ENCODE assay signal across 32 cellular contexts in the genomic region with DNA sequence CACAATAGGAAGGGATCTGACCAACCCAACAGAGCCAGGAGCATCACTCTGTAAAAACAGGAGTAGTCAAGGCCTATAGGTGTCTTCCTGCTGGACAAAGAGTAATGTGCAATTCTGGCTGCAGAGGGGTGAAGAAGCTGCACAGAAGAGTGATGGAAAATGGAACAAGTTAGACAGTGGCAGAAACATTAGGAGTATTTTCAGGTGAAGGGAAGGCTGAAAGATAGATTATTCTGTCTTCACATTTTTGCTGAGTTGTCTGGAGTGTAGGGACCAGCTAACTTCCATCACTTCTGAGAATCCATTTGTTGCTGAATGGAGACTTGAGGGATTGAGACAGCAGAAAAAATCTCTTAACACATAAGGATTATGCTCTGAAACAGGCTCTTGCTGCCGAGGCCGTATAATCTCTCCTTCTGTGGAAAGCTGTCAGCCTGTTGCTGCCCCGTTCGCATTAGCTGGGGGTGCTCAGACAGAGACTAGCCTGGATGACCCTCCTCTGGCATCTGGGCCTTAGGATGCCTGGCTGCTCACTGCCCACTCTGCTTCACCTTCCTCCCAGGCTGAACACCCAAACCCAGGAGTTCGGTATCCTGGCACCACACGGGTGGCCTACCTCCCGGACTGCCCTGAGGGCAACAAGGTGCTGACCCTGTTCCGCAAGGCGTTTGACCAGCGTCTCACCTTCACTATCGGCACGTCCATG. TPM values are rescaled to one million over a fixed set of nuclear protein-coding genes. Genes with fewer than 3 reads are reported as not detected.
DNase-seq lines count a peak whose midpoint lies in the region; ATAC-seq, FAIRE-seq and TF ChIP-seq lines count a peak whose summit lies in the region.
"Had no signal": no experiment of that assay in that cellular context is flagged by ENCODE, and none has a peak within 500 bp of the region (broad histone marks: within the 10 kb centered on the region; RNA-seq: fewer than 3 reads in every experiment).

No MANE protein-coding gene starts in this region.

- no peak overlapping the region for H3K4me3 ChIP-seq in tibial artery
- H3K4me3 ChIP-seq: MG63, Peyer's patch, prostate gland, upper lobe of left lung had no signal

- POLR2A ChIA-PET in RWPE1 (lab: Yijun Ruan, JAX; ENCODE audit: low non-redundant PET): interaction anchor here (0.6 kb wide), 1 partner anchor 40 kb away, joined by 6 read pairs; no protein-coding TSS in a partner anchor

- H3K36me3 Mint-ChIP-seq in immature natural killer cell: peaks cover 3 to 7% (median 7%) of the 10 kb centered on the region in 3 donors
- H3K36me3 Mint-ChIP-seq: naive B cell had no signal

- no peaks in the 10 kb centered on the region for H3K27me3 ChIP-seq in tibial artery
- H3K27me3 ChIP-seq: MG63, Peyer's patch had no signal

- FAIRE-seq in H54 (lab: Jason Lieb, UNC): no peak
- FAIRE-seq: D721Med, GM18507 had no signal

- CTCF ChIA-PET in RWPE1 (lab: Yijun Ruan, JAX): interaction anchor here (0.6 to 1.2 kb wide), 3 partner anchors 14 to 432 kb away, joined by 4 to 14 read pairs (median 6); no protein-coding TSS in a partner anchor

- H3K9me3 Mint-ChIP-seq in immature natural killer cell: no peaks in the 10 kb centered on the region
- H3K9me3 Mint-ChIP-seq: activated CD4-positive, alpha-beta memory T cell treated with anti-CD3 and anti-CD28 coated beads for 36 hours; activated T-cell treated with anti-CD3 and anti-CD28 coated beads, Interleukin-2, amount 50 U/mL, for 72 hours; H9; mesothelial cell of epicardium; naive B cell had no signal

- H3K27ac ChIP-seq in RWPE1 (peak overlapping the region; percentile 43), tibial artery (peak overlapping the region; percentile 97 to 99)
- H3K27ac ChIP-seq: epithelial cell of prostate had no signal

- intact Hi-C loops in tibial artery (cut with DNase I; ENCODE audit: low total_unique reads): no loop called here

- H3K27ac Mint-ChIP-seq in immature natural killer cell: peak overlapping the region in 5 of 6 donors; percentile 3 to 37 (median 13)
- H3K27ac Mint-ChIP-seq: activated CD4-positive, alpha-beta memory T cell treated with anti-CD3 and anti-CD28 coated beads for 36 hours; activated T-cell treated with anti-CD3 and anti-CD28 coated beads, Interleukin-2, amount 50 U/mL, for 72 hours; H9; mesothelial cell of epicardium had no signal

- peaks cover 2 to 6% (median 4%) of the 10 kb centered on the region in 3 donors for H3K27me3 Mint-ChIP-seq in immature natural killer cell (ENCODE audit: low read depth in 3 of 3)

- H3K4me1 ChIP-seq in tibial artery: peaks cover 0 to 62% (median 48%) of the 10 kb centered on the region in 4 donors
- H3K4me1 ChIP-seq: prostate gland had no signal

- no peak for TF ChIP-seq POLR2A in H54 (IDR thresholded peaks at IDR 0.05; ENCODE audit: low read depth, low read length)

- no peaks in the 10 kb centered on the region for H3K9me3 ChIP-seq in tibial artery
- H3K9me3 ChIP-seq: MG63, Peyer's patch, prostate gland, upper lobe of left lung had no signal

- no peak for ATAC-seq in GM19023 (IDR thresholded peaks at IDR 0.05; ENCODE audit: unreplicated experiment)
- ATAC-seq in left lobe of liver: no peak
- ATAC-seq: activated T-cell treated with anti-CD3 and anti-CD28 coated beads, Interleukin-2, amount 50 U/mL, for 72 hours had no signal

- H3K4me1 Mint-ChIP-seq in immature natural killer cell: peaks cover 41% of the 10 kb centered on the region in 2 donors

- no peak for TF ChIP-seq CTCF in RWPE1 (conservative IDR thresholded peaks at IDR 0.05; ENCODE audit: low read depth)
- TF ChIP-seq CTCF in tibial artery (IDR thresholded peaks at IDR 0.05): no peak

- peaks cover 0 to 26% (median under 1%) of the 10 kb centered on the region in 3 donors for H3K36me3 ChIP-seq in tibial artery
- H3K36me3 ChIP-seq: MG63, Peyer's patch, prostate gland, upper lobe of left lung had no signal

- DNase-seq in DMS53 (lab: John Stamatoyannopoulos, UW): peak; percentile 24
- DNase-seq in DMS53 treated with DMSO at 0.1 percent for 48 hours (lab: John Stamatoyannopoulos, UW; ENCODE audit: unreplicated experiment): no peak
- DNase-seq in RWPE1 (ENCODE audit: low spot score): no peak
- no peak for DNase-seq in immature natural killer cell
- no peak for DNase-seq in tibial artery
- no peak for DNase-seq in H54 (ENCODE audit: insufficient read length, low spot score)
- no peak for DNase-seq in left lobe of liver (ENCODE audit: low spot score)
- DNase-seq: 8988T; activated CD4-positive, alpha-beta memory T cell treated with anti-CD3 and anti-CD28 coated beads for 36 hours; activated CD4-positive, alpha-beta T cell treated with anti-CD3 and anti-CD28 coated beads for 1 hour; activated T-cell treated with anti-CD3 and anti-CD28 coated beads, Interleukin-2, amount 50 U/mL, for 72 hours; CD4-positive, CD25-positive, alpha-beta regulatory T cell; effector CD4-positive, alpha-beta T cell; H9; islet precursor cell; KG1; MG63; naive B cell; NCI-H1417; NCI-H2029 treated with DMSO at 0.1 percent for 48 hours; NCI-H226; nucleus accumbens; Peyer's patch; SHP77 treated with DMSO at 0.1 percent for 48 hours; stimulated activated CD4-positive, alpha-beta T cell treated with anti-CD3 and anti-CD28 coated beads, Interleukin-4, amount 100 ng/mL, for 4 hours had no signal

- no peak overlapping the region for H3K4me3 Mint-ChIP-seq in immature natural killer cell
- H3K4me3 Mint-ChIP-seq: activated CD4-positive, alpha-beta memory T cell treated with anti-CD3 and anti-CD28 coated beads for 36 hours; activated T-cell treated with anti-CD3 and anti-CD28 coated beads, Interleukin-2, amount 50 U/mL, for 72 hours; mesothelial cell of epicardium had no signal

RNA-seq across cellular contexts. Expression of gene ARHGEF25, which starts 3.1 kb away (rescaled TPM):
- under 1 TPM in 1 of 3 donors, not detected in 2; 0.27 TPM for polyA plus RNA-seq in immature natural killer cell
- total RNA-seq in left lobe of liver: 1.5 TPM
- polyA plus RNA-seq: CD4-positive, CD25-positive, alpha-beta regulatory T cell had no signal

RNA-seq across cellular contexts. Expression of gene DTX3, which starts 3.5 kb away (rescaled TPM):
- polyA plus RNA-seq in immature natural killer cell: 10 to 100 TPM in 1 of 3 donors, 1 to 10 TPM in 2; 8.1 to 20.2 (median 9.5) TPM
- 2.2 TPM for total RNA-seq in left lobe of liver

RNA-seq across cellular contexts. Expression of gene PIP4K2C, which starts 17.1 kb away (rescaled TPM):
- 10 to 100 TPM; 33.0 to 61.8 (median 54.1) TPM for polyA plus RNA-seq in immature natural killer cell
- 11.8 TPM for total RNA-seq in left lobe of liver

RNA-seq across cellular contexts. Expression of gene B4GALNT1, which starts 24.9 kb away (rescaled TPM):
- polyA plus RNA-seq in immature natural killer cell: not detected
- 0.60 TPM for total RNA-seq in left lobe of liver
- total RNA-seq: CD4-positive, CD25-positive, alpha-beta regulatory T cell had no signal
- polyA plus RNA-seq: CD4-positive, CD25-positive, alpha-beta regulatory T cell had no signal

RNA-seq across cellular contexts. Expression of gene KIF5A, which starts 58.3 kb away (rescaled TPM):
- not detected for polyA plus RNA-seq in immature natural killer cell
- total RNA-seq in left lobe of liver: 0.05 TPM
